Comparison of ENCODE assay signal across 11 cellular contexts in the genomic region with DNA sequence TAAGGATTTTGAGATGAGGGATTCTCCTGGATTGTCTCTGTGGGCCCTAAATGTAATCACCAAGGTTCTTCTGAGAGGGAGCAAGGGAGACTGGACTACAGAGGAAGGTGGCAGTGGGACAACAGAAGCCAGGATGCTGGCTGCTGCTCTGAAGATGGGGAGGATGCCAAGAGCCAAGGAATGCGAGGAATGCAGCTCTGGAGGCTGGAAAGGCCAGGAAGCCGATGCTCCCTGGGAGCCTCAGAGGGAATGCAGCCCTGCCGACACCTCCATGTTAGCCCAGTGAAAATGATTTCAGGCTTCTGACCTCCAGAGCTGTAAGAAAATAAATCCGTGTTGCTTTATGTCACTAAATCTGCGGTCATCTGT. TPM values are rescaled to one million over a fixed set of nuclear protein-coding genes. Genes with fewer than 3 reads are reported as not detected.
DNase-seq lines count a peak whose midpoint lies in the region; ATAC-seq, FAIRE-seq and TF ChIP-seq lines count a peak whose summit lies in the region.
"Had no signal": no experiment of that assay in that cellular context is flagged by ENCODE, and none has a peak within 500 bp of the region (broad histone marks: within the 10 kb centered on the region; RNA-seq: fewer than 3 reads in every experiment).

No MANE protein-coding gene starts in this region.

- H3K4me1 Mint-ChIP-seq in activated CD4-positive, alpha-beta T cell treated with anti-CD3 and anti-CD28 coated beads, Interleukin-2, amount 10 ng/mL, durations not matched to agents 7 days and 5 days, result no peaks in the 10 kb centered on the region

- peaks cover 20% of the 10 kb centered on the region for H3K27me3 Mint-ChIP-seq in activated CD4-positive, alpha-beta T cell treated with anti-CD3 and anti-CD28 coated beads, Interleukin-2, amount 10 ng/mL, durations not matched to agents 7 days and 5 days

- no peak for TF ChIP-seq CTCF in mucosa of descending colon (IDR thresholded peaks at IDR 0.05)

- ATAC-seq in GM21529 (IDR thresholded peaks at IDR 0.05; ENCODE audit: unreplicated experiment) (no peak), mucosa of descending colon (no peak)

- H3K9me3 Mint-ChIP-seq in activated CD4-positive, alpha-beta T cell treated with anti-CD3 and anti-CD28 coated beads, Interleukin-2, amount 10 ng/mL, durations not matched to agents 7 days and 5 days, result no peaks in the 10 kb centered on the region
- H3K9me3 Mint-ChIP-seq: naive B cell; T-helper 2 cell treated with Interferon-gamma antibody and Interleukin-4, amounts not matched to agents 5 μg/mL and 100 μg/mL, for 36 hours had no signal

- no peak overlapping the region for H3K4me3 ChIP-seq in mucosa of descending colon

- intact Hi-C loops in mucosa of descending colon (cut with DNase I, micrococcal nuclease), result no loop called here

- H3K4me3 Mint-ChIP-seq in activated CD4-positive, alpha-beta T cell treated with anti-CD3 and anti-CD28 coated beads, Interleukin-2, amount 10 ng/mL, durations not matched to agents 7 days and 5 days, result no peak overlapping the region
- H3K4me3 Mint-ChIP-seq: naive B cell; T-helper 2 cell treated with Interferon-gamma antibody and Interleukin-4, amounts not matched to agents 5 μg/mL and 100 μg/mL, for 36 hours had no signal

- peak; percentile 55 for FAIRE-seq in RCC 7860 (lab: Jason Lieb, UNC)

- POLR2A ChIA-PET in activated CD4-positive, alpha-beta T cell treated with anti-CD3 and anti-CD28 coated beads, Interleukin-2, amount 10 ng/mL, durations not matched to agents 7 days and 5 days (lab: Charles Lee), result no interaction called here

- no peaks in the 10 kb centered on the region for H3K36me3 Mint-ChIP-seq in activated CD4-positive, alpha-beta T cell treated with anti-CD3 and anti-CD28 coated beads, Interleukin-2, amount 10 ng/mL, durations not matched to agents 7 days and 5 days (ENCODE audit: low read depth)
- H3K36me3 Mint-ChIP-seq: naive B cell had no signal

- H3K9me3 ChIP-seq in mucosa of descending colon, result no peaks in the 10 kb centered on the region

- CTCF ChIA-PET in activated CD4-positive, alpha-beta T cell treated with anti-CD3 and anti-CD28 coated beads, Interleukin-2, amount 10 ng/mL, durations not matched to agents 7 days and 5 days (lab: Charles Lee), result no interaction called here

- no peaks in the 10 kb centered on the region for H3K36me3 ChIP-seq in mucosa of descending colon (ENCODE audit: low read depth)

- H3K27ac Mint-ChIP-seq in activated CD4-positive, alpha-beta T cell treated with anti-CD3 and anti-CD28 coated beads, Interleukin-2, amount 10 ng/mL, durations not matched to agents 7 days and 5 days, result no peak overlapping the region
- H3K27ac Mint-ChIP-seq: naive B cell; T-helper 2 cell treated with Interferon-gamma antibody and Interleukin-4, amounts not matched to agents 5 μg/mL and 100 μg/mL, for 36 hours had no signal

- no peaks in the 10 kb centered on the region for H3K4me1 ChIP-seq in mucosa of descending colon (ENCODE audit: low read depth)

- DNase-seq in COLO829 (ENCODE audit: low spot score), result peak; percentile 59
- DNase-seq in RCC 7860 (ENCODE audit: low spot score), result peak; percentile 67
- peak; percentile 55 for DNase-seq in foreskin melanocyte
- DNase-seq in non-pigmented ciliary epithelial cell (ENCODE audit: low read depth), result peak; percentile 31
- DNase-seq in NCI-H187 treated with DMSO at 0.1 percent for 48 hours (lab: John Stamatoyannopoulos, UW), result no peak
- no peak for DNase-seq in activated CD4-positive, alpha-beta T cell treated with anti-CD3 and anti-CD28 coated beads, Interleukin-2, amount 10 ng/mL, durations not matched to agents 7 days and 5 days
- no peak for DNase-seq in mucosa of descending colon
- DNase-seq: COR-L47, naive B cell had no signal

RNA-seq across cellular contexts. Expression of a gene that starts 44.0 kb away (rescaled TPM):
- 10 to 100 TPM; 26.9 to 27.8 TPM for total RNA-seq in activated CD4-positive, alpha-beta T cell treated with anti-CD3 and anti-CD28 coated beads, Interleukin-2, amount 10 ng/mL, durations not matched to agents 7 days and 5 days
- 10 to 100 TPM; 22.6 to 25.7 (median 23.6) TPM for total RNA-seq in mucosa of descending colon

Comparison
In these comparisons a context has a peak if more than half of its experiments do, and no peak if none do; other contexts are left out.
1. DNase-seq: peak in COLO829 (single experiment), RCC 7860 (single experiment), foreskin melanocyte (single experiment) and non-pigmented ciliary epithelial cell (single experiment); none in NCI-H187 treated with DMSO at 0.1 percent for 48 hours (single experiment), activated CD4-positive, alpha-beta T cell treated with anti-CD3 and anti-CD28 coated beads, Interleukin-2, amount 10 ng/mL, durations not matched to agents 7 days and 5 days (single experiment) and mucosa of descending colon (0 of 3).